Comparison of ENCODE assay signal across 1 cellular context in genomic region chr15:43286074-43286473, GRCh38.
TF ChIP-seq lines count a peak whose summit lies in the region.

No MANE protein-coding gene starts in this region.

TF ChIP-seq in HepG2, 621 proteins besides CTCF, POLR2A, EP300 and RAD21:
- TF ChIP-seq CSRNP2 (CRISPR knock-in tag; conservative IDR thresholded peaks at IDR 0.05; ENCODE audit: low read depth), result no peak
- no peak for TF ChIP-seq ZNF839 (CRISPR knock-in tag; IDR thresholded peaks at IDR 0.05; ENCODE audit: borderline replicate concordance)
- TF ChIP-seq BCL6 (CRISPR knock-in tag; IDR thresholded peaks at IDR 0.05), result no peak
- TF ChIP-seq FOXO4 (CRISPR knock-in tag; conservative IDR thresholded peaks at IDR 0.05), result no peak
- no peak for TF ChIP-seq ISL2 (CRISPR knock-in tag; IDR thresholded peaks at IDR 0.05)
- no peak for TF ChIP-seq ZBTB43 (CRISPR knock-in tag; conservative IDR thresholded peaks at IDR 0.05)
- TF ChIP-seq RFXAP (CRISPR knock-in tag; IDR thresholded peaks at IDR 0.05; ENCODE audit: borderline replicate concordance), result no peak
- TF ChIP-seq POLR2AphosphoS2 (IDR thresholded peaks at IDR 0.05; ENCODE audit: low read depth, low read length), result no peak
- TF ChIP-seq ATF1 (CRISPR knock-in tag; IDR thresholded peaks at IDR 0.05), result no peak
- no peak for TF ChIP-seq SMC3 (IDR thresholded peaks at IDR 0.05; ENCODE audit: low read length)
- TF ChIP-seq ZNF367 (CRISPR knock-in tag; IDR thresholded peaks at IDR 0.05; ENCODE audit: borderline replicate concordance), result no peak
- no peak for TF ChIP-seq HNRNPL (IDR thresholded peaks at IDR 0.05; ENCODE audit: low read depth, low read length)
- no peak for TF ChIP-seq TRIM24 (CRISPR knock-in tag; IDR thresholded peaks at IDR 0.05)
- no peak for TF ChIP-seq ZNF337 (CRISPR knock-in tag; IDR thresholded peaks at IDR 0.05; ENCODE audit: borderline replicate concordance, low read depth)
- TF ChIP-seq, protein P1, sequence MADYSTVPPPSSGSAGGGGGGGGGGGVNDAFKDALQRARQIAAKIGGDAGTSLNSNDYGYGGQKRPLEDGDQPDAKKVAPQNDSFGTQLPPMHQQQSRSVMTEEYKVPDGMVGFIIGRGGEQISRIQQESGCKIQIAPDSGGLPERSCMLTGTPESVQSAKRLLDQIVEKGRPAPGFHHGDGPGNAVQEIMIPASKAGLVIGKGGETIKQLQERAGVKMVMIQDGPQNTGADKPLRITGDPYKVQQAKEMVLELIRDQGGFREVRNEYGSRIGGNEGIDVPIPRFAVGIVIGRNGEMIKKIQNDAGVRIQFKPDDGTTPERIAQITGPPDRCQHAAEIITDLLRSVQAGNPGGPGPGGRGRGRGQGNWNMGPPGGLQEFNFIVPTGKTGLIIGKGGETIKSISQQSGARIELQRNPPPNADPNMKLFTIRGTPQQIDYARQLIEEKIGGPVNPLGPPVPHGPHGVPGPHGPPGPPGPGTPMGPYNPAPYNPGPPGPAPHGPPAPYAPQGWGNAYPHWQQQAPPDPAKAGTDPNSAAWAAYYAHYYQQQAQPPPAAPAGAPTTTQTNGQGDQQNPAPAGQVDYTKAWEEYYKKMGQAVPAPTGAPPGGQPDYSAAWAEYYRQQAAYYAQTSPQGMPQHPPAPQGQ (CRISPR knock-in tag; IDR thresholded peaks at IDR 0.05; ENCODE audit: borderline replicate concordance), result no peak
- no peak for TF ChIP-seq HNRNPLL (IDR thresholded peaks at IDR 0.05; ENCODE audit: low read depth, low read length, poor library complexity, severe bottlenecking)
- TF ChIP-seq ZNF260 (CRISPR knock-in tag; IDR thresholded peaks at IDR 0.05; ENCODE audit: borderline replicate concordance, low read depth), result no peak
